Comparison of ENCODE assay signal across 8 cellular contexts in the genomic region with DNA sequence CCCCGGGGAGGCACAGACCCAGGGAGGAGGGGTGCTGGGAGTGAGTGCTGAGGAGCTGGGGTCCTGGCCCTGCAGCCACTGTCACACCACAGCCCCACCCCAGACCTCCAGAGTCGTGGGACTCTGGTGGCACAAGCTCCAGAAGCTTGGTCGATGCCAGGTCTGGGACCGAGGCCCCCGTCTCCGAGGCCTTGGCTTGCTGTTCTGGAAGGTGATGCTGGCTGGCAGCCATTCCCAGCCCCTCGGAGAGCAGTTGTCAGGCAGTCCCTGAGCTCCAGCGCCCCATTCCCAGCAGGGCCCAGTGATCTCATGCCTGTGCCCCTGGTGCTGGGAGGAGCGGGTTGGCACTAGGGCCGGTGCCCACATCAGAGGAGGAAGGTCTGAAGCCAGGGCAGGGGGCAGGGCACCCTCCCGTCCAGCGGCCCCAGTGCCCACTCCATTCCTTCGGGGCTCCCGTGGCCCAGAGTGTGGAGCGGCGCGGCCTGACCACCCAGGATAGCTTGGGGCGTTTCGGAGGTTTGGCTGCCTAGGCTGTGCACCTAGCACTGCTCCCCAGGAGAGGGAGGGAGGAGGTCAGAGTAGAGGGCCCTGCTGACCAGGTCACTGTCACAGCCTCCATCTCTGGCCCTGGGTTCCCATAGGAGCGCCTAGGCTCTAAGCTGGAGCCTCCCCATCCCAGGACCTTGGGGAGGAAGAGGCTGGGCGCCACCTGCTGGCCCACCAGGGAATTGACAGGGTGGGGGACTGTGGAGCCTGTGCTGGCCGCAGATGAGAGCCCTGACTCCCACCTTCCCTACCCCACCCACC. TPM values are rescaled to one million over a fixed set of nuclear protein-coding genes. Genes with fewer than 3 reads are reported as not detected.
DNase-seq lines count a peak whose midpoint lies in the region; ATAC-seq and TF ChIP-seq lines count a peak whose summit lies in the region.

No MANE protein-coding gene starts in this region.

- no peaks in the 10 kb centered on the region for H3K9me2 ChIP-seq in HCT116 (ENCODE audit: insufficient read depth)

- H2AFZ ChIP-seq in HCT116 (ENCODE audit: low read depth, low read length, poor library complexity, severe bottlenecking), result no peak overlapping the region

- no peak overlapping the region for H3K4me2 ChIP-seq in HCT116 (ENCODE audit: low read length)

- peak in 2 of 3 experiments; percentile 33 to 46; a peak in 3 of 6 replicates for TF ChIP-seq CTCF in HCT116 (IDR thresholded peaks at IDR 0.05 in 2 of 3, conservative IDR thresholded peaks at IDR 0.05 in 1 of 3; ENCODE audit: borderline replicate concordance in 1 of 3, insufficient read depth in 1 of 3, low read depth in 2 of 3, low read length in 2 of 3)
- TF ChIP-seq CTCF in cardiac muscle cell (IDR thresholded peaks at IDR 0.05; ENCODE audit: low read depth, low read length), result peak; percentile 36

- POLR2A ChIA-PET in HCT116 (lab: Charles Lee), result no interaction called here

- BruUV-seq in HCT116 (replicated peaks; lab: Mats Ljungman, UMichigan), result no TSS peak

- H3K79me2 ChIP-seq in HCT116 (ENCODE audit: insufficient read depth, low read length), result no peaks in the 10 kb centered on the region

- no peak overlapping the region for H3K4me3 ChIP-seq in HCT116 (replicated peaks in 1 of 2; ENCODE audit: low read depth in 1 of 2, low read length in 2 of 2)
- no peak overlapping the region for H3K4me3 ChIP-seq in cardiac muscle cell

- peak; percentile 80 for ATAC-seq in HCT116

- H3K9ac ChIP-seq in HCT116 (ENCODE audit: low read length), result no peak overlapping the region

- DNase-seq in 8988T (peak; percentile 5), HCT116 (ENCODE audit: low read depth, low spot score) (no peak), activated T-cell treated with anti-CD3 and anti-CD28 coated beads for 4 hours (peak; percentile 16), cardiac muscle cell (ENCODE audit: low read depth in 1 of 2, low spot score in 1 of 2) (peak; percentile 23), NCI-H128 (lab: John Stamatoyannopoulos, UW; ENCODE audit: unreplicated experiment) (no peak), DMS79 treated with DMSO at 0.1 percent for 48 hours (lab: John Stamatoyannopoulos, UW) (no peak)
- peak; percentile 28 to 44 for DNase-seq in stimulated activated CD4-positive, alpha-beta T cell treated with anti-CD3 and anti-CD28 coated beads, Interleukin-1b, Interleukin-23, amount 100 ng/mL, for 4 hours (ENCODE audit: low read depth in 2 of 2)
- no peak for DNase-seq in effector CD8-positive, alpha-beta T cell (lab: John Stamatoyannopoulos, UW)

- no peaks in the 10 kb centered on the region for H4K20me1 ChIP-seq in HCT116 (ENCODE audit: insufficient read depth)

- intact Hi-C loops in HCT116 (cut with micrococcal nuclease), result no loop called here

- H3K4me1 ChIP-seq in HCT116 (ENCODE audit: control insufficient read depth in 1 of 2, insufficient read depth in 2 of 2, low read length in 2 of 2), result peaks cover 0 to 6% of the 10 kb centered on the region in 2 experiments; a peak in 2 of 4 replicates
- no peaks in the 10 kb centered on the region for H3K4me1 ChIP-seq in cardiac muscle cell (ENCODE audit: low read depth)

- H3K27ac ChIP-seq in HCT116 (ENCODE audit: low read depth, low read length) (no peak overlapping the region), cardiac muscle cell (no peak overlapping the region)

- H3K9me3 ChIP-seq in HCT116 (ENCODE audit: control insufficient read depth in 1 of 2, insufficient read depth in 1 of 2, low read depth in 1 of 2, low read length in 2 of 2), result no peaks in the 10 kb centered on the region
- H3K9me3 ChIP-seq in cardiac muscle cell (ENCODE audit: low read depth), result no peaks in the 10 kb centered on the region

- H3K36me3 ChIP-seq in HCT116 (ENCODE audit: control insufficient read depth in 1 of 2, insufficient read depth in 2 of 2, low read length in 2 of 2) (no peaks in the 10 kb centered on the region), cardiac muscle cell (no peaks in the 10 kb centered on the region)

- RAD21 ChIA-PET in HCT116 (lab: Charles Lee; ENCODE audit: low non-redundant PET in 1 of 2, low total read pairs in 2 of 2, uncharacterized antibody in 2 of 2, unreplicated experiment in 2 of 2), result interaction anchor here in 1 of 2 experiments (1.0 kb wide), 1 partner anchor 72 kb away, joined by 4 read pairs; no protein-coding TSS in a partner anchor

- H3K27me3 ChIP-seq in HCT116 (ENCODE audit: insufficient read depth, low read length) (no peaks in the 10 kb centered on the region), cardiac muscle cell (peaks cover 3% of the 10 kb centered on the region)

- peak; percentile 59 for TF ChIP-seq RAD21 in HCT116 (IDR thresholded peaks at IDR 0.05; ENCODE audit: low read depth)

- TF ChIP-seq POLR2A in HCT116 (IDR thresholded peaks at IDR 0.05; ENCODE audit: borderline replicate concordance, extremely low read depth, insufficient read depth, insufficient read length), result no peak

- CTCF ChIA-PET in HCT116 (lab: Charles Lee), result interaction anchor here (1.0 to 2.2 kb wide), 8 partner anchors 13 to 589 kb away, joined by 3 to 14 read pairs (median 6); no protein-coding TSS in a partner anchor

TF ChIP-seq in HCT116, 20 proteins besides CTCF, POLR2A, EP300 and RAD21 (continues in another document):
- TF ChIP-seq SP1 (IDR thresholded peaks at IDR 0.05; ENCODE audit: low read depth) (no peak), POLR2AphosphoS5 (IDR thresholded peaks at IDR 0.05; ENCODE audit: low read depth, low read length) (no peak), ATF3 (IDR thresholded peaks at IDR 0.05) (no peak), YY1 (IDR thresholded peaks at IDR 0.05; ENCODE audit: extremely low read depth, insufficient replicate concordance, low read depth, low read length) (no peak), ELF1 (IDR thresholded peaks at IDR 0.05; ENCODE audit: borderline replicate concordance, low read depth) (no peak), MAX (IDR thresholded peaks at IDR 0.05) (no peak), EGR1 (IDR thresholded peaks at IDR 0.05; ENCODE audit: low read depth) (no peak), FOSL1 (IDR thresholded peaks at IDR 0.05; ENCODE audit: low read depth) (no peak), ZFX (IDR thresholded peaks at IDR 0.05) (no peak), TCF7L2 (IDR thresholded peaks at IDR 0.05; ENCODE audit: borderline replicate concordance, extremely low read depth, insufficient read depth, insufficient read length) (no peak), REST (IDR thresholded peaks at IDR 0.05; ENCODE audit: low read depth) (no peak)
- TF ChIP-seq, protein P1, sequence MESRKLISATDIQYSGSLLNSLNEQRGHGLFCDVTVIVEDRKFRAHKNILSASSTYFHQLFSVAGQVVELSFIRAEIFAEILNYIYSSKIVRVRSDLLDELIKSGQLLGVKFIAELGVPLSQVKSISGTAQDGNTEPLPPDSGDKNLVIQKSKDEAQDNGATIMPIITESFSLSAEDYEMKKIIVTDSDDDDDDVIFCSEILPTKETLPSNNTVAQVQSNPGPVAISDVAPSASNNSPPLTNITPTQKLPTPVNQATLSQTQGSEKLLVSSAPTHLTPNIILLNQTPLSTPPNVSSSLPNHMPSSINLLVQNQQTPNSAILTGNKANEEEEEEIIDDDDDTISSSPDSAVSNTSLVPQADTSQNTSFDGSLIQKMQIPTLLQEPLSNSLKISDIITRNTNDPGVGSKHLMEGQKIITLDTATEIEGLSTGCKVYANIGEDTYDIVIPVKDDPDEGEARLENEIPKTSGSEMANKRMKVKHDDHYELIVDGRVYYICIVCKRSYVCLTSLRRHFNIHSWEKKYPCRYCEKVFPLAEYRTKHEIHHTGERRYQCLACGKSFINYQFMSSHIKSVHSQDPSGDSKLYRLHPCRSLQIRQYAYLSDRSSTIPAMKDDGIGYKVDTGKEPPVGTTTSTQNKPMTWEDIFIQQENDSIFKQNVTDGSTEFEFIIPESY (IDR thresholded peaks at IDR 0.05; ENCODE audit: extremely low read depth, insufficient replicate concordance, low read length), result no peak

RNA-seq across cellular contexts. Expression of gene ALPI, which starts 16.8 kb away (rescaled TPM):
- total RNA-seq in HCT116 (2021; ENCODE audit: unreplicated experiment), result not detected
- not detected in 2 replicates for polyA plus RNA-seq in HCT116 (2012)
- total RNA-seq in cardiac muscle cell, result not detected in 2 replicates
- not detected in 2 replicates for polyA plus RNA-seq in cardiac muscle cell

RNA-seq across cellular contexts. Expression of gene ALPG, which starts 32.5 kb away (rescaled TPM):
- total RNA-seq in HCT116 (2021; ENCODE audit: unreplicated experiment) (0.10 TPM), cardiac muscle cell (not detected in 2 replicates)
- 0.05 TPM in 1 of 2 replicates, not detected in the other for polyA plus RNA-seq in HCT116 (2012)
- not detected in 2 replicates for polyA plus RNA-seq in cardiac muscle cell

RNA-seq across cellular contexts. Expression of gene ECEL1, which starts 48.5 kb away (rescaled TPM):
- total RNA-seq in HCT116 (2021; ENCODE audit: unreplicated experiment) (not detected), cardiac muscle cell (1.6 and 2.3 TPM in 2 replicates)
- polyA plus RNA-seq in HCT116 (2012), result not detected in 2 replicates
- 0.70 and 0.80 TPM in 2 replicates for polyA plus RNA-seq in cardiac muscle cell

Comparison
In these comparisons a context has a peak if more than half of its experiments do, and no peak if none do; other contexts are left out.
1. DNase-seq: peak in 8988T (single experiment), activated T-cell treated with anti-CD3 and anti-CD28 coated beads for 4 hours (single experiment), cardiac muscle cell (2 of 2) and stimulated activated CD4-positive, alpha-beta T cell treated with anti-CD3 and anti-CD28 coated beads, Interleukin-1b, Interleukin-23, amount 100 ng/mL, for 4 hours (2 of 2); none in HCT116 (single experiment), NCI-H128 (single experiment), effector CD8-positive, alpha-beta T cell (single experiment) and DMS79 treated with DMSO at 0.1 percent for 48 hours (single experiment).